In the genomic region with DNA sequence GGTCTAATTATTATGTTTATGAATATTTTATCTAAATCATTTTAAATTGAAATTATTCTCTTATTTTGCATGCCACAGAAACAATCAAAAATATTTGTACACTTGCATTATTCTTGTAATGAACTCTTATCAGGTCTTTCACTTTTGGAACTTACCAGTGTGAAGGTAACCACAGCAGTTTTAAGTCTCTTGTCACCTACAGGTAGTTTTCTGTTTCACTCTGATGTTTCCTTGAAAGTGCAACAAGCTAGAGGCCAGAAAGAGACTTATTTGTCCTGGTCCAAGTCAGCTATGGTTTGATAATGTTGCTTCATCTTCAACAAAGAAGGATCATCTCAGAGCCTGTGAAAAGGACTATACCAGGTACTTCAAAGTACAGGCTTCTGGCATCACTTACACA, we compare ENCODE assay signal across 17 cellular contexts.
DNase-seq lines count a peak whose midpoint lies in the region; ATAC-seq and TF ChIP-seq lines count a peak whose summit lies in the region.
"Had no signal": no experiment of that assay in that cellular context is flagged by ENCODE, and none has a peak within 500 bp of the region (broad histone marks: within the 10 kb centered on the region; RNA-seq: fewer than 3 reads in every experiment).

No MANE protein-coding gene starts in this region.

- H3K27ac ChIP-seq in vagina: no peak overlapping the region
- H3K27ac ChIP-seq: BLaER1, GM23248, HL-60 had no signal

- no peak for TF ChIP-seq POLR2A in vagina (IDR thresholded peaks at IDR 0.05)

- no peaks in the 10 kb centered on the region for H3K36me3 ChIP-seq in vagina
- H3K36me3 ChIP-seq: BLaER1 had no signal

- H3K9me3 Mint-ChIP-seq in T-helper 2 cell treated with Interferon-gamma antibody and Interleukin-4, amounts not matched to agents 5 μg/mL and 100 μg/mL, for 36 hours: peaks cover 27% of the 10 kb centered on the region

- TF ChIP-seq CTCF in GM12865 (IDR thresholded peaks at IDR 0.05; ENCODE audit: insufficient read depth, low read depth, low read length, missing control alignments) (no peak), vagina (IDR thresholded peaks at IDR 0.05) (no peak)

- no peaks in the 10 kb centered on the region for H3K27me3 Mint-ChIP-seq in T-helper 2 cell treated with Interferon-gamma antibody and Interleukin-4, amounts not matched to agents 5 μg/mL and 100 μg/mL, for 36 hours (ENCODE audit: low read depth)
- H3K27me3 Mint-ChIP-seq: CD8-positive, alpha-beta memory T cell had no signal

- H3K4me1 ChIP-seq in vagina: no peaks in the 10 kb centered on the region
- H3K4me1 ChIP-seq: BLaER1, Caco-2 had no signal

- H3K4me3 Mint-ChIP-seq in T-helper 2 cell treated with Interferon-gamma antibody and Interleukin-4, amounts not matched to agents 5 μg/mL and 100 μg/mL, for 36 hours: no peak overlapping the region
- H3K4me3 Mint-ChIP-seq: CD8-positive, alpha-beta memory T cell had no signal

- H3K4me1 Mint-ChIP-seq in T-helper 2 cell treated with Interferon-gamma antibody and Interleukin-4, amounts not matched to agents 5 μg/mL and 100 μg/mL, for 36 hours (ENCODE audit: low read depth): no peaks in the 10 kb centered on the region
- H3K4me1 Mint-ChIP-seq: CD8-positive, alpha-beta memory T cell had no signal

- H3K27ac Mint-ChIP-seq in T-helper 2 cell treated with Interferon-gamma antibody and Interleukin-4, amounts not matched to agents 5 μg/mL and 100 μg/mL, for 36 hours: no peak overlapping the region
- H3K27ac Mint-ChIP-seq: CD8-positive, alpha-beta memory T cell had no signal

- H3K36me3 Mint-ChIP-seq in T-helper 2 cell treated with Interferon-gamma antibody and Interleukin-4, amounts not matched to agents 5 μg/mL and 100 μg/mL, for 36 hours (ENCODE audit: low read depth): no peaks in the 10 kb centered on the region
- H3K36me3 Mint-ChIP-seq: CD8-positive, alpha-beta memory T cell had no signal

- intact Hi-C loops in vagina (cut with DNase I): no loop called here

- no peak overlapping the region for H3K4me3 ChIP-seq in GM12865 (ENCODE audit: low read depth, low read length)
- H3K4me3 ChIP-seq in vagina: no peak overlapping the region
- H3K4me3 ChIP-seq: BLaER1, GM23248 had no signal

- DNase-seq in GM12865 (ENCODE audit: low read depth) (peak; percentile 6), EL (no peak), NCI-H2196 treated with DMSO at 0.1 percent for 48 hours (lab: John Stamatoyannopoulos, UW; ENCODE audit: unreplicated experiment) (no peak), vagina (ENCODE audit: extremely low spot score in 2 of 2) (no peak)
- DNase-seq in T-helper 2 cell treated with Interferon-gamma antibody and Interleukin-4, amounts not matched to agents 5 μg/mL and 100 μg/mL, for 36 hours (ENCODE audit: low spot score): no peak
- DNase-seq: 8988T; AML-193; Caco-2; CD8-positive, alpha-beta memory T cell; DMS53; GM23248 had no signal

- ATAC-seq in GM18870 (IDR thresholded peaks at IDR 0.05; ENCODE audit: unreplicated experiment) (peak; percentile 52), GM21390 (IDR thresholded peaks at IDR 0.05; ENCODE audit: unreplicated experiment) (peak; percentile 72), HG02981 (IDR thresholded peaks at IDR 0.05; ENCODE audit: unreplicated experiment) (peak; percentile 60)
- ATAC-seq: HCT116 had no signal

- no peaks in the 10 kb centered on the region for H3K27me3 ChIP-seq in vagina
- H3K27me3 ChIP-seq: BLaER1 had no signal

- peaks cover 6% of the 10 kb centered on the region for H3K9me3 ChIP-seq in vagina
